8 cellular contexts compared by ENCODE assay signal in genomic region chr22:39534591-39535301, GRCh38. TPM values are rescaled to one million over a fixed set of nuclear protein-coding genes. Genes with fewer than 3 reads are reported as not detected.
DNase-seq lines count a peak whose midpoint lies in the region; ATAC-seq and TF ChIP-seq lines count a peak whose summit lies in the region.

No MANE protein-coding gene starts in this region.

- TF ChIP-seq POLR2A in GM18505 (IDR thresholded peaks at IDR 0.05; ENCODE audit: borderline replicate concordance, extremely low read depth, insufficient read depth, insufficient read length): no peak

- H3K4me1 ChIP-seq in heart right ventricle (peaks cover 11 to 40% (median 25%) of the 10 kb centered on the region in 9 donors), psoas muscle (peaks cover 26% of the 10 kb centered on the region), aorta (ENCODE audit: control insufficient read depth in 1 of 2, insufficient read depth in 2 of 2, low read length in 2 of 2) (no peaks in the 10 kb centered on the region)

- DNase-seq in D341Med (ENCODE audit: low spot score) (peak; percentile 91), HuH-7 (ENCODE audit: low spot score) (peak; percentile 87), SK-N-MC (ENCODE audit: low read depth, low spot score) (no peak), heart right ventricle (peak; percentile 81 to 87), psoas muscle (peak; percentile 86 to 90), aorta (peak; percentile 86 to 95)
- DNase-seq in activated naive CD4-positive, alpha-beta T cell treated with anti-CD3 and anti-CD28 coated beads, Interleukin-2, amount 50 U/mL, for 72 hours (ENCODE audit: low spot score in 2 of 2): peak; percentile 80 to 91

- H3K9me3 ChIP-seq in SK-N-MC (ENCODE audit: low read depth, low read length) (no peaks in the 10 kb centered on the region), heart right ventricle (no peaks in the 10 kb centered on the region), psoas muscle (no peaks in the 10 kb centered on the region), aorta (ENCODE audit: control insufficient read depth, low read length) (no peaks in the 10 kb centered on the region)

- ATAC-seq in activated naive CD4-positive, alpha-beta T cell treated with anti-CD3 and anti-CD28 coated beads, Interleukin-2, amount 50 U/mL, for 72 hours: peak; percentile 23 to 31
- ATAC-seq in heart right ventricle (peak; percentile 32 to 52 (median 41)), psoas muscle (peak; percentile 10 to 46 (median 27)), aorta (ENCODE audit: low FRiP score) (peak; percentile 64), GM18505 (IDR thresholded peaks at IDR 0.05; ENCODE audit: unreplicated experiment) (no peak)

- intact Hi-C loops in heart right ventricle (cut with DNase I) (loop anchor here in 9 of 10 donors (1.0 to 10.0 kb wide), 15 partner anchors 42 to 1110 kb away; partner anchors contain the start of genes ADSL (in 5 of the 9) and SYNGR1 (in 1 of the 9)), psoas muscle (cut with DNase I) (loop anchor here (1.0 to 10.0 kb wide), 6 partner anchors 273 to 813 kb away; partner anchors contain the start of gene ADSL (in 2 of the 2)), aorta (cut with DNase I) (loop anchor here (2.0 to 10.0 kb wide), 8 partner anchors 137 to 1972 kb away; partner anchors contain the start of genes ADSL (in 2 of the 2), CDC42EP1 (in 1 of the 2), MRTFA (in 1 of the 2) and TAB1 (in 1 of the 2))

- 6 to 7% methylated on average over 36 to 40 of the region's 40 CpGs for WGBS in heart right ventricle, 2 donors
- 6 to 11% (median 8%) methylated on average over 24 to 40 of the region's 40 CpGs for WGBS in psoas muscle, 3 donors
- 6 to 7% methylated on average over 40 of the region's 40 CpGs for WGBS in aorta, 2 donors

- H3K9ac ChIP-seq in SK-N-MC (ENCODE audit: insufficient read length): no peak overlapping the region

- peak overlapping the region; percentile 66 for H3K4me3 ChIP-seq in SK-N-MC
- peak overlapping the region in 1 of 10 donors; percentile 13 for H3K4me3 ChIP-seq in heart right ventricle
- H3K4me3 ChIP-seq in psoas muscle: peak overlapping the region; percentile 16
- no peak overlapping the region for H3K4me3 ChIP-seq in aorta (ENCODE audit: low read length in 2 of 2)

- TF ChIP-seq CTCF in heart right ventricle (IDR thresholded peaks at IDR 0.05) (peak; percentile 32 to 98 (median 94)), psoas muscle (IDR thresholded peaks at IDR 0.05) (peak; percentile 89)

- peaks cover 15 to 26% of the 10 kb centered on the region in 2 donors for H3K36me3 Mint-ChIP-seq in activated naive CD4-positive, alpha-beta T cell treated with anti-CD3 and anti-CD28 coated beads, Interleukin-2, amount 50 U/mL, for 72 hours

- H3K27ac Mint-ChIP-seq in activated naive CD4-positive, alpha-beta T cell treated with anti-CD3 and anti-CD28 coated beads, Interleukin-2, amount 50 U/mL, for 72 hours: peak overlapping the region in 1 of 2 donors; percentile 90

- H3K27me3 ChIP-seq in heart right ventricle (no peaks in the 10 kb centered on the region), psoas muscle (ENCODE audit: insufficient read depth in 3 of 3, low read length in 2 of 3) (no peaks in the 10 kb centered on the region), aorta (ENCODE audit: control insufficient read depth in 1 of 2, insufficient read depth in 2 of 2, low read length in 1 of 2) (no peaks in the 10 kb centered on the region)

- H3K27ac ChIP-seq in SK-N-MC (0 out of 2 replicates have a peak overlapping the region, but pooled peaks have one; percentile 23), heart right ventricle (peak overlapping the region in 1 of 10 donors; percentile 11), psoas muscle (no peak overlapping the region), aorta (ENCODE audit: low read depth in 1 of 2, low read length in 2 of 2) (no peak overlapping the region)

- H3K9me3 Mint-ChIP-seq in activated naive CD4-positive, alpha-beta T cell treated with anti-CD3 and anti-CD28 coated beads, Interleukin-2, amount 50 U/mL, for 72 hours: no peaks in the 10 kb centered on the region

- H3K36me3 ChIP-seq in SK-N-MC (ENCODE audit: insufficient read depth, low read length): peaks cover 13% of the 10 kb centered on the region; the same call in 1 of the 2 replicates
- peaks cover 0 to 15% (median 0%) of the 10 kb centered on the region in 9 donors for H3K36me3 ChIP-seq in heart right ventricle
- peaks cover 0 to 13% of the 10 kb centered on the region in 2 donors for H3K36me3 ChIP-seq in psoas muscle (ENCODE audit: insufficient read depth in 1 of 2, low read depth in 1 of 2)
- no peaks in the 10 kb centered on the region for H3K36me3 ChIP-seq in aorta (ENCODE audit: control insufficient read depth in 1 of 2, insufficient read depth in 2 of 2, low read length in 1 of 2)

RNA-seq across cellular contexts. Expression of gene RPS19BP1, which starts 2.2 kb away (rescaled TPM):
- 10 to 100 TPM; 47.6 to 64.2 TPM for total RNA-seq in activated naive CD4-positive, alpha-beta T cell treated with anti-CD3 and anti-CD28 coated beads, Interleukin-2, amount 50 U/mL, for 72 hours
- total RNA-seq in heart right ventricle (10 to 100 TPM; 31.3 to 64.0 (median 37.2) TPM), psoas muscle (10 to 100 TPM; 34.0 to 52.6 (median 42.6) TPM), aorta (10 to 100 TPM; 50.4 to 51.8 TPM)
- polyA plus RNA-seq in heart right ventricle (100 to 1,000 TPM; 154 to 222 TPM), psoas muscle (100 to 1,000 TPM; 143 to 313 (median 186) TPM), aorta (100 to 1,000 TPM; 159 to 160 TPM)

RNA-seq across cellular contexts. Expression of gene ATF4, which starts 14.4 kb away (rescaled TPM):
- 100 to 1,000 TPM; 460 to 506 TPM for total RNA-seq in activated naive CD4-positive, alpha-beta T cell treated with anti-CD3 and anti-CD28 coated beads, Interleukin-2, amount 50 U/mL, for 72 hours
- total RNA-seq in heart right ventricle (100 to 1,000 TPM in 9 of 10 donors, 10 to 100 TPM in 1; 95.2 to 319 (median 133) TPM), psoas muscle (100 to 1,000 TPM; 246 to 839 (median 408) TPM), aorta (100 to 1,000 TPM; 305 to 381 TPM)
- polyA plus RNA-seq in heart right ventricle (100 to 1,000 TPM; 439 to 637 TPM), psoas muscle (1,000 to 10,000 TPM; 1,006 to 1,369 (median 1,295) TPM), aorta (100 to 1,000 TPM; 515 to 759 TPM)

RNA-seq across cellular contexts. Expression of gene MIEF1, which starts 32.7 kb away (rescaled TPM):
- 10 to 100 TPM; 37.5 to 52.2 TPM for total RNA-seq in activated naive CD4-positive, alpha-beta T cell treated with anti-CD3 and anti-CD28 coated beads, Interleukin-2, amount 50 U/mL, for 72 hours
- 10 to 100 TPM; 12.8 to 35.8 (median 17.5) TPM for total RNA-seq in heart right ventricle
- polyA plus RNA-seq in heart right ventricle: 1 to 10 TPM; 7.0 to 9.1 TPM
- total RNA-seq in psoas muscle: 10 to 100 TPM in 2 of 4 donors, 1 to 10 TPM in 2; 8.6 to 18.7 (median 13.3) TPM
- polyA plus RNA-seq in psoas muscle: 10 to 100 TPM in 2 of 3 donors, 1 to 10 TPM in 1; 7.4 to 20.9 (median 14.0) TPM
- 10 to 100 TPM; 15.5 to 20.1 TPM for total RNA-seq in aorta
- polyA plus RNA-seq in aorta: 1 to 10 TPM; 8.0 to 8.3 TPM

RNA-seq across cellular contexts. Expression of gene CACNA1I, which starts 35.8 kb away (rescaled TPM):
- 1 to 10 TPM in 1 of 2 donors, under 1 TPM in 1; 0.27 to 1.4 TPM for total RNA-seq in activated naive CD4-positive, alpha-beta T cell treated with anti-CD3 and anti-CD28 coated beads, Interleukin-2, amount 50 U/mL, for 72 hours
- total RNA-seq in heart right ventricle (under 1 TPM in 5 of 10 donors, not detected in 5; 0.04 to 0.06 (median 0.05) TPM), psoas muscle (under 1 TPM in 2 of 4 donors, not detected in 2; 0.04 to 0.06 TPM), aorta (under 1 TPM; 0.16 to 0.33 TPM)
- polyA plus RNA-seq in heart right ventricle (under 1 TPM in 1 of 2 donors, not detected in 1; under 0.01 TPM), psoas muscle (under 1 TPM; 0.01 to 0.14 (median 0.01) TPM), aorta (not detected)

Comparison
In these comparisons a context has a peak if more than half of its experiments do, and no peak if none do; other contexts are left out.
1. H3K4me3 ChIP-seq: peak in SK-N-MC (single experiment) and psoas muscle (single experiment); none in aorta (0 of 2).